14 cellular contexts compared by ENCODE assay signal in the genomic region with DNA sequence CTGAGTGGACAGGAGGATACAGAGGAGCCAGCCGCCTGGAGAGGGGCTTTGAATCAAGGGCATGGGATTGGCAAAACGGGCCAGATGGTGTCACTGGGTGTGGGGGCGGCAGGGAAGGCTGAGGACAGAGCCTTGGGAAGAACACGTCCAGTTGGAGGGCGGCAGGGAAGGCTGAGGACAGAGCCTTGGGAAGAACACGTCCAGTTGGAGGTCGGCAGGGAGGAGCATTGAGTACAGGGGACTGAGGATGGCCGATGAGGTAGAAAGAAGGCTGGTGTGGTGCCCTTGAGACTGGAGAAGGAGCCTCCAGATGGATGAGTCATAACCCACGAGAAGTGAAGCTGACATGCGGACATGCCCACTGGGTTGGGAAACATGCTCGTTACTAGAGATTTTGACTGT. TPM values are rescaled to one million over a fixed set of nuclear protein-coding genes. Genes with fewer than 3 reads are reported as not detected.
A peak's percentile ranks its signal among the peaks of the same experiment; 100 is the strongest.
DNase-seq lines count a peak whose midpoint lies in the region; ATAC-seq and TF ChIP-seq lines count a peak whose summit lies in the region.
"Had no signal": no experiment of that assay in that cellular context is flagged by ENCODE, and none has a peak within 500 bp of the region (broad histone marks: within the 10 kb centered on the region; RNA-seq: fewer than 3 reads in every experiment).

No MANE protein-coding gene starts in this region.

- H3K4me3 ChIP-seq in CD4-positive, alpha-beta memory T cell (ENCODE audit: low read length in 2 of 2): no peak overlapping the region
- no peak overlapping the region for H3K4me3 ChIP-seq in IMR-90 (ENCODE audit: insufficient read depth, low read depth, low read length)
- H3K4me3 ChIP-seq in adipocyte (ENCODE audit: low read length): no peak overlapping the region
- H3K4me3 ChIP-seq: SJSA1 had no signal

- BruUV-seq in IMR-90 (replicated peaks; lab: Mats Ljungman, UMichigan): no TSS peak

- TF ChIP-seq RAD21 in IMR-90 (IDR thresholded peaks at IDR 0.05; ENCODE audit: low read length): no peak

- H3K4me2 ChIP-seq in IMR-90 (ENCODE audit: low read depth, low read length): no peak overlapping the region

- H4K8ac ChIP-seq in IMR-90 (ENCODE audit: low read depth in 2 of 2, low read length in 2 of 2): no peak overlapping the region

- H2BK20ac ChIP-seq in IMR-90 (ENCODE audit: low read depth, low read length): no peak overlapping the region

- peaks cover 0 to 2% of the 10 kb centered on the region in 2 experiments; a peak in 1 of 4 replicates for H3K79me1 ChIP-seq in IMR-90 (ENCODE audit: low read depth in 1 of 2, low read length in 2 of 2)

- CTCF ChIA-PET in CD4-positive, alpha-beta memory T cell (lab: Charles Lee; ENCODE audit: partially characterized antibody): no interaction called here
- CTCF ChIA-PET in IMR-90 (lab: Yijun Ruan, JAX): no interaction called here

- H4K91ac ChIP-seq in IMR-90 (ENCODE audit: insufficient read depth, low read depth, low read length): peak overlapping the region; percentile 12; the same call in 1 of the 2 replicates

- DNase-seq in CD4-positive, alpha-beta memory T cell: no peak
- DNase-seq in IMR-90 (peak; percentile 35), adipocyte (ENCODE audit: low read depth) (peak; percentile 30), naive B cell (no peak), SKM-1 (lab: John Stamatoyannopoulos, UW; ENCODE audit: unreplicated experiment) (no peak), NCI-H146 treated with DMSO at 0.1 percent for 48 hours (lab: John Stamatoyannopoulos, UW; ENCODE audit: unreplicated experiment) (no peak)
- DNase-seq: activated CD8-positive, alpha-beta memory T cell treated with anti-CD3 and anti-CD28 coated beads, Interleukin-2, amount 50 U/mL, for 4 hours; NCI-H2171; stimulated activated CD4-positive, alpha-beta T cell treated with anti-CD3 and anti-CD28 coated beads, Interleukin-4, amount 100 ng/mL, for 1 hour had no signal

- no peaks in the 10 kb centered on the region for H3K9me1 ChIP-seq in IMR-90 (ENCODE audit: insufficient read depth, low read length)

- no peak overlapping the region for H3K4ac ChIP-seq in IMR-90 (ENCODE audit: low read depth, low read length)

- no peaks in the 10 kb centered on the region for H3K36me3 Mint-ChIP-seq in CD4-positive, alpha-beta memory T cell
- no peaks in the 10 kb centered on the region for H3K36me3 Mint-ChIP-seq in naive B cell

- H3K4me1 Mint-ChIP-seq in CD4-positive, alpha-beta memory T cell: peaks cover 13 to 51% (median 19%) of the 10 kb centered on the region in 4 donors
- H3K4me1 Mint-ChIP-seq in naive B cell: peaks cover 21 to 41% (median 31%) of the 10 kb centered on the region in 3 donors

- TF ChIP-seq POLR2A in IMR-90 (IDR thresholded peaks at IDR 0.05; ENCODE audit: low read depth, low read length): no peak

- peak overlapping the region; percentile 23 to 76 (median 68) for H3K4me3 Mint-ChIP-seq in CD4-positive, alpha-beta memory T cell
- peak overlapping the region in 5 of 8 donors; percentile 45 to 86 (median 77) for H3K4me3 Mint-ChIP-seq in naive B cell

- peaks cover 27% of the 10 kb centered on the region for H3K4me1 ChIP-seq in CD4-positive, alpha-beta memory T cell (ENCODE audit: insufficient read depth, low read length)
- H3K4me1 ChIP-seq in IMR-90 (ENCODE audit: control insufficient read depth, insufficient read depth, low read length): peaks cover 4% of the 10 kb centered on the region; the same call in 1 of the 2 replicates
- no peaks in the 10 kb centered on the region for H3K4me1 ChIP-seq in adipocyte (ENCODE audit: control insufficient read depth, insufficient read depth, low read length)

- no peaks in the 10 kb centered on the region for H4K20me1 ChIP-seq in IMR-90 (ENCODE audit: insufficient read depth, low read length)

- H2BK15ac ChIP-seq in IMR-90 (ENCODE audit: low read depth, low read length): no peak overlapping the region

- peak overlapping the region; percentile 78 for H2AK9ac ChIP-seq in IMR-90 (replicated peaks; ENCODE audit: low read depth, low read length, poor library complexity)

- H3K56ac ChIP-seq in IMR-90 (ENCODE audit: extremely low read depth, insufficient read depth, low read length): no peak overlapping the region

- H3K27me3 Mint-ChIP-seq in CD4-positive, alpha-beta memory T cell: peaks cover 18 to 26% of the 10 kb centered on the region in 2 donors
- H3K27me3 Mint-ChIP-seq in naive B cell: peaks cover 20 to 40% (median 27%) of the 10 kb centered on the region in 3 donors

- 85% methylated on average over 11 of the region's 11 CpGs; no CpG with 5 or more reads in 1 of the 2 experiments for WGBS in IMR-90 (ENCODE audit: extremely low coverage in 2 of 2, insufficient read length in 1 of 2), 2 experiments

- H3K9me3 Mint-ChIP-seq in CD4-positive, alpha-beta memory T cell: peaks cover 0 to 1% (median 0%) of the 10 kb centered on the region in 8 donors
- H3K9me3 Mint-ChIP-seq in naive B cell: peaks cover 0 to 4% (median 0%) of the 10 kb centered on the region in 7 donors
- H3K9me3 Mint-ChIP-seq: dendritic cell treated with granulocyte-macrophage colony-stimulating factor and Interleukin-4, amounts not matched to agents 40 ng/mL and 50 ng/mL, for 4 days had no signal

- no peak for ATAC-seq in IMR-90 (ENCODE audit: low read depth)
- ATAC-seq in naive B cell (ENCODE audit: low read depth in 2 of 2): no peak
- ATAC-seq in GM18909 (IDR thresholded peaks at IDR 0.05; ENCODE audit: poor library complexity, unreplicated experiment): no peak
- ATAC-seq in HG02885 (IDR thresholded peaks at IDR 0.05; ENCODE audit: poor library complexity, unreplicated experiment): no peak

- TF ChIP-seq CTCF in IMR-90 (conservative IDR thresholded peaks at IDR 0.05; ENCODE audit: low read depth, low read length): no peak

- H3K9ac ChIP-seq in IMR-90 (ENCODE audit: low read depth, low read length): no peak overlapping the region
- H3K9ac ChIP-seq in adipocyte (ENCODE audit: low read length): no peak overlapping the region

- H3K18ac ChIP-seq in IMR-90 (ENCODE audit: low read depth, low read length): no peak overlapping the region

- H2BK120ac ChIP-seq in IMR-90 (ENCODE audit: low read depth, low read length): no peak overlapping the region

- no peak overlapping the region; the same call in 1 of the 2 replicates for H3K14ac ChIP-seq in IMR-90 (replicated peaks; ENCODE audit: low read depth, low read length)

- H3K27ac ChIP-seq in CD4-positive, alpha-beta memory T cell (ENCODE audit: low read depth, low read length): no peak overlapping the region
- H3K27ac ChIP-seq in IMR-90 (ENCODE audit: insufficient read depth, low read length): no peak overlapping the region
- H3K27ac ChIP-seq: SJSA1, thoracic aorta had no signal

- POLR2A ChIA-PET in CD4-positive, alpha-beta memory T cell (lab: Charles Lee; ENCODE audit: partially characterized antibody): no interaction called here
- POLR2A ChIA-PET in IMR-90 (lab: Charles Lee; ENCODE audit: unreplicated experiment): no interaction called here

- peak overlapping the region in 2 of 7 donors; percentile 8 to 31 for H3K27ac Mint-ChIP-seq in CD4-positive, alpha-beta memory T cell
- H3K27ac Mint-ChIP-seq in naive B cell: no peak overlapping the region

- H2AFZ ChIP-seq in IMR-90 (replicated peaks; ENCODE audit: low read length, poor library complexity): peak overlapping the region; percentile 58

- dilution Hi-C loops in IMR-90 (cut with HindIII; ENCODE audit: low sequenced_read_pairs, unreplicated experiment): no loop called here

- no peak overlapping the region for H4K5ac ChIP-seq in IMR-90 (ENCODE audit: low read depth, low read length)

- peak overlapping the region; percentile 40; the same call in 1 of the 2 replicates for H3K23ac ChIP-seq in IMR-90 (ENCODE audit: low read depth, low read length)

- intact Hi-C loops in CD4-positive, alpha-beta memory T cell (cut with micrococcal nuclease): no loop called here
- intact Hi-C loops in IMR-90 (cut with micrococcal nuclease): no loop called here

- no peaks in the 10 kb centered on the region for H3K36me3 ChIP-seq in CD4-positive, alpha-beta memory T cell (ENCODE audit: insufficient read depth, low read length)
- H3K36me3 ChIP-seq in IMR-90 (ENCODE audit: control insufficient read depth, insufficient read depth, low read length): no peaks in the 10 kb centered on the region
- H3K36me3 ChIP-seq in adipocyte (ENCODE audit: control insufficient read depth, insufficient read depth, low read length, severe bottlenecking): no peaks in the 10 kb centered on the region
- H3K36me3 ChIP-seq: thoracic aorta had no signal

- peaks cover 8% of the 10 kb centered on the region for H3K27me3 ChIP-seq in CD4-positive, alpha-beta memory T cell (ENCODE audit: insufficient read depth, low read length)
- H3K27me3 ChIP-seq in IMR-90 (ENCODE audit: control insufficient read depth, insufficient read depth, low read length): peaks cover 22% of the 10 kb centered on the region
- H3K27me3 ChIP-seq in adipocyte (replicated peaks; ENCODE audit: control insufficient read depth, insufficient read depth, low read length): peaks cover 34% of the 10 kb centered on the region

- no peaks in the 10 kb centered on the region for H3K9me3 ChIP-seq in CD4-positive, alpha-beta memory T cell (ENCODE audit: control insufficient read depth in 1 of 2, low read length in 2 of 2)
- 0 out of 2 replicates have a peak, but pooled peaks cover 2% of the 10 kb centered on the region for H3K9me3 ChIP-seq in IMR-90 (ENCODE audit: control insufficient read depth, insufficient read depth, low read length)
- no peaks in the 10 kb centered on the region for H3K9me3 ChIP-seq in adipocyte (ENCODE audit: control insufficient read depth, low read length)
- H3K9me3 ChIP-seq: thoracic aorta had no signal

- peak overlapping the region; percentile 24 for H2AK5ac ChIP-seq in IMR-90 (ENCODE audit: low read depth, low read length)

- no peak overlapping the region for H2BK5ac ChIP-seq in IMR-90 (ENCODE audit: low read depth, low read length, poor library complexity, severe bottlenecking)

- in situ Hi-C loops in IMR-90 (cut with MboI; ENCODE audit: low sequenced_read_pairs): no loop called here

RNA-seq across cellular contexts. Expression of gene HES6, which starts 4.5 kb away (rescaled TPM):
- 1 to 10 TPM in 1 of 2 experiments, under 1 TPM in 1; 0.67 to 2.1 TPM for total RNA-seq in CD4-positive, alpha-beta memory T cell
- polyA plus RNA-seq in CD4-positive, alpha-beta memory T cell: 1 to 10 TPM in 1 of 2 donors, under 1 TPM in 1; 0.99 to 4.9 TPM
- total RNA-seq in IMR-90 (2012; rRNA removed): 1.3 and 1.4 TPM in 2 replicates
- polyA plus RNA-seq in IMR-90 (2012; rRNA removed) (3.3 TPM in 2 replicates), naive B cell (ENCODE audit: low read depth in 6 of 6) (1 to 10 TPM; 2.5 to 6.9 (median 3.9) TPM)
- polyA plus RNA-seq in IMR-90 (2012; cell fraction: cytosol; rRNA removed): 3.6 and 6.2 TPM in 2 replicates
- 9.5 and 25.2 TPM in 2 replicates for polyA plus RNA-seq in IMR-90 (2012; cell fraction: nucleus; rRNA removed; ENCODE audit: low replicate concordance)

RNA-seq across cellular contexts. Expression of gene ILKAP, which starts 31.8 kb away (rescaled TPM):
- total RNA-seq in CD4-positive, alpha-beta memory T cell: 10 to 100 TPM; 78.2 to 87.8 TPM
- 10 to 100 TPM; 44.4 to 48.3 TPM for polyA plus RNA-seq in CD4-positive, alpha-beta memory T cell
- 13.3 and 15.3 TPM in 2 replicates for total RNA-seq in IMR-90 (2012; rRNA removed)
- 44.2 and 44.4 TPM in 2 replicates for polyA plus RNA-seq in IMR-90 (2012; rRNA removed)
- polyA plus RNA-seq in IMR-90 (2012; cell fraction: cytosol; rRNA removed): 23.3 and 46.0 TPM in 2 replicates
- 79.8 and 140 TPM in 2 replicates for polyA plus RNA-seq in IMR-90 (2012; cell fraction: nucleus; rRNA removed; ENCODE audit: low replicate concordance)
- 10 to 100 TPM; 37.4 to 51.4 (median 48.4) TPM for polyA plus RNA-seq in naive B cell (ENCODE audit: low read depth in 6 of 6)

RNA-seq across cellular contexts. Expression of gene PER2, which starts 53.1 kb away (rescaled TPM):
- 10 to 100 TPM; 11.5 to 13.4 TPM for total RNA-seq in CD4-positive, alpha-beta memory T cell
- polyA plus RNA-seq in CD4-positive, alpha-beta memory T cell: 1 to 10 TPM in 1 of 2 donors, under 1 TPM in 1; 0.42 to 5.3 TPM
- total RNA-seq in IMR-90 (2012; rRNA removed): 2.8 and 3.2 TPM in 2 replicates
- polyA plus RNA-seq in IMR-90 (2012; rRNA removed): 1.7 and 2.1 TPM in 2 replicates
- 0.60 and 0.80 TPM in 2 replicates for polyA plus RNA-seq in IMR-90 (2012; cell fraction: cytosol; rRNA removed)
- polyA plus RNA-seq in IMR-90 (2012; cell fraction: nucleus; rRNA removed; ENCODE audit: low replicate concordance): 4.5 and 5.2 TPM in 2 replicates
- polyA plus RNA-seq in naive B cell (ENCODE audit: low read depth in 6 of 6): 10 to 100 TPM in 1 of 6 donors, 1 to 10 TPM in 5; 3.5 to 11.7 (median 4.5) TPM

Comparison
In these comparisons a context has a peak if more than half of its experiments do, and no peak if none do; other contexts are left out.
1. DNase-seq: peak in IMR-90 (single experiment) and adipocyte (single experiment); none in CD4-positive, alpha-beta memory T cell (0 of 5), naive B cell (single experiment), SKM-1 (single experiment) and NCI-H146 treated with DMSO at 0.1 percent for 48 hours (single experiment).